Comparison of ENCODE assay signal across 9 cellular contexts in genomic region chr17:17919169-17920107, GRCh38. TPM values are rescaled to one million over a fixed set of nuclear protein-coding genes. Genes with fewer than 3 reads are reported as not detected.
DNase-seq lines count a peak whose midpoint lies in the region; ATAC-seq, FAIRE-seq and TF ChIP-seq lines count a peak whose summit lies in the region.
"Had no signal": no experiment of that assay in that cellular context is flagged by ENCODE, and none has a peak within 500 bp of the region (broad histone marks: within the 10 kb centered on the region; RNA-seq: fewer than 3 reads in every experiment).

No MANE protein-coding gene starts in this region.

- in situ Hi-C loops in astrocyte of the cerebellum (cut with HindIII; ENCODE audit: low sequenced_read_pairs) = no loop called here

- no peaks in the 10 kb centered on the region for H3K27me3 ChIP-seq in hepatocyte
- no peaks in the 10 kb centered on the region for H3K27me3 ChIP-seq in small intestine (ENCODE audit: control insufficient read depth in 2 of 2, insufficient read depth in 2 of 2, low read length in 2 of 2)

- no peaks in the 10 kb centered on the region for H3K9me3 ChIP-seq in hepatocyte (ENCODE audit: low read depth)
- no peaks in the 10 kb centered on the region for H3K9me3 ChIP-seq in small intestine (ENCODE audit: control insufficient read depth, low read depth)

- no peak for FAIRE-seq in small intestine (lab: Jason Lieb, UNC)

- no peak overlapping the region for H3K4me3 ChIP-seq in GM12864 (ENCODE audit: low read depth, low read length)
- no peak overlapping the region for H3K4me3 ChIP-seq in astrocyte of the cerebellum (ENCODE audit: low read depth, low read length)
- H3K4me3 ChIP-seq in hepatocyte = no peak overlapping the region
- H3K4me3 ChIP-seq in small intestine (ENCODE audit: low read depth in 1 of 2, low read length in 2 of 2) = no peak overlapping the region

- WGBS in hepatocyte (ENCODE audit: low lambda C conversion rate, missing lambda C conversion rate) = 42% methylated on average over 5 of the region's 5 CpGs
- 29 to 51% (median 37%) methylated on average over 5 of the region's 5 CpGs for WGBS in small intestine, 3 donors

- DNase-seq in GM12864 (ENCODE audit: low read depth) = peak; percentile 30
- DNase-seq in NCI-H1105 treated with DMSO at 0.1 percent for 48 hours (lab: John Stamatoyannopoulos, UW) = peak; percentile 64
- DNase-seq in T-helper 2 cell treated with Interferon-gamma antibody and Interleukin-4, amounts not matched to agents 5 μg/mL and 100 μg/mL, for 36 hours (ENCODE audit: low spot score) = peak; percentile 35
- DNase-seq in astrocyte of the cerebellum (ENCODE audit: low read depth) = peak; percentile 68
- DNase-seq in hepatocyte (ENCODE audit: low spot score) = peak; percentile 91
- DNase-seq in small intestine = peak; percentile 80

- no peak overlapping the region for H3K4me3 Mint-ChIP-seq in T-helper 2 cell treated with Interferon-gamma antibody and Interleukin-4, amounts not matched to agents 5 μg/mL and 100 μg/mL, for 36 hours

- TF ChIP-seq CTCF in GM12864 (IDR thresholded peaks at IDR 0.05; ENCODE audit: low read depth, low read length, missing control alignments) = peak; percentile 82
- TF ChIP-seq CTCF in astrocyte of the cerebellum (IDR thresholded peaks at IDR 0.05; ENCODE audit: low read depth, low read length, missing control alignments) = peak; percentile 90
- peak; percentile 88 for TF ChIP-seq CTCF in hepatocyte (IDR thresholded peaks at IDR 0.05; ENCODE audit: poor library complexity)

- no peak overlapping the region for H3K4me2 ChIP-seq in hepatocyte

- no peak for ATAC-seq in GM21528 (IDR thresholded peaks at IDR 0.05; ENCODE audit: low FRiP score, unreplicated experiment)
- ATAC-seq in HG03280 (IDR thresholded peaks at IDR 0.05; ENCODE audit: unreplicated experiment) = no peak

- no peaks in the 10 kb centered on the region for H4K20me1 ChIP-seq in hepatocyte (ENCODE audit: insufficient read depth, poor library complexity, severe bottlenecking)

- H3K4me1 Mint-ChIP-seq in T-helper 2 cell treated with Interferon-gamma antibody and Interleukin-4, amounts not matched to agents 5 μg/mL and 100 μg/mL, for 36 hours (ENCODE audit: low read depth) = peaks cover 4% of the 10 kb centered on the region

- peaks cover 40% of the 10 kb centered on the region for H3K4me1 ChIP-seq in hepatocyte (ENCODE audit: insufficient read depth)
- peaks cover 0 to 10% of the 10 kb centered on the region in 2 donors for H3K4me1 ChIP-seq in small intestine (ENCODE audit: control insufficient read depth in 2 of 2, insufficient read depth in 1 of 2, low read depth in 1 of 2, low read length in 1 of 2)

- no peak overlapping the region for H2AFZ ChIP-seq in hepatocyte

- H3K79me2 ChIP-seq in hepatocyte = peaks cover 37% of the 10 kb centered on the region

- no peaks in the 10 kb centered on the region for H3K9me2 ChIP-seq in hepatocyte (replicated peaks; ENCODE audit: insufficient read depth)

- no peak overlapping the region for H3K27ac Mint-ChIP-seq in T-helper 2 cell treated with Interferon-gamma antibody and Interleukin-4, amounts not matched to agents 5 μg/mL and 100 μg/mL, for 36 hours

- no peaks in the 10 kb centered on the region for H3K9me3 Mint-ChIP-seq in T-helper 2 cell treated with Interferon-gamma antibody and Interleukin-4, amounts not matched to agents 5 μg/mL and 100 μg/mL, for 36 hours

- H3K27ac ChIP-seq in hepatocyte (peak overlapping the region; percentile 68), small intestine (ENCODE audit: low read depth in 1 of 2, low read length in 1 of 2) (peak overlapping the region in 1 of 2 donors; percentile 46)

- no peaks in the 10 kb centered on the region for H3K36me3 Mint-ChIP-seq in T-helper 2 cell treated with Interferon-gamma antibody and Interleukin-4, amounts not matched to agents 5 μg/mL and 100 μg/mL, for 36 hours (ENCODE audit: low read depth)

- no peaks in the 10 kb centered on the region for H3K36me3 ChIP-seq in hepatocyte (replicated peaks; ENCODE audit: insufficient read depth, low read depth)
- H3K36me3 ChIP-seq in small intestine (ENCODE audit: control insufficient read depth in 2 of 2, insufficient read depth in 2 of 2, low read length in 2 of 2) = no peaks in the 10 kb centered on the region

- H3K27me3 Mint-ChIP-seq in T-helper 2 cell treated with Interferon-gamma antibody and Interleukin-4, amounts not matched to agents 5 μg/mL and 100 μg/mL, for 36 hours (ENCODE audit: low read depth) = no peaks in the 10 kb centered on the region

RNA-seq across cellular contexts. Expression of gene TOM1L2, which starts 52.8 kb away (rescaled TPM):
- total RNA-seq in hepatocyte = 27.5 and 29.6 TPM in 2 replicates
- 21.5 and 41.1 TPM in 2 replicates for polyA plus RNA-seq in hepatocyte
- polyA plus RNA-seq in small intestine = 10 to 100 TPM; 14.3 to 26.6 (median 25.4) TPM

RNA-seq across cellular contexts. Expression of gene DRC3, which starts 53.2 kb away (rescaled TPM):
- 1.1 TPM in 2 replicates for total RNA-seq in hepatocyte
- polyA plus RNA-seq in hepatocyte = 1.8 and 3.2 TPM in 2 replicates
- under 1 TPM in 2 of 3 donors, not detected in 1; 0.54 to 0.85 TPM for polyA plus RNA-seq in small intestine
- total RNA-seq: mononuclear cell had no signal

Comparison
In these comparisons a context has a peak if more than half of its experiments do, and no peak if none do; other contexts are left out.
1. DNase-seq: peak in every context shown above with its lines; median percentile 91 in hepatocyte; 80 in small intestine; 68 in astrocyte of the cerebellum; 64 in NCI-H1105 treated with DMSO at 0.1 percent for 48 hours; 35 in T-helper 2 cell treated with Interferon-gamma antibody and Interleukin-4, amounts not matched to agents 5 μg/mL and 100 μg/mL, for 36 hours; 30 in GM12864.